ENCODE assay signal across 8 cellular contexts in the genomic region with DNA sequence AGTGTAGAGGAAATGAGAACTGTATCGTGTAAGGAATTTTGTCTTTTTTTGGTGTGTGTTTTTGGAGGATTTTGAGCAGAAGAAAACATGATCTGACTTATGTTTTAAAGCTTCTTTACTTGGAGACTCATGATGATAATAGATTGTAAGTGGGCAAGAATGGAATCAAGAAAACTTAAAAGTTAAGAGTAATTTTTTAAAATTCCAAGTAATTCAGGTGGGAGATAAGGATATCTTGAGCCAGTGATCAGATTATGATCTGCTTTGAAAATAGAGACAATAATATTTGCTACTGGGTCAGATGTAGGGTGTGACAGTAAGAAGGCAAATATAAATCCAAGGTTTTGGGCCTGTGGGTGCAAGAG. TPM values are rescaled to one million over a fixed set of nuclear protein-coding genes. Genes with fewer than 3 reads are reported as not detected.
DNase-seq lines count a peak whose midpoint lies in the region; ATAC-seq and TF ChIP-seq lines count a peak whose summit lies in the region.

No MANE protein-coding gene starts in this region.

- ATAC-seq in naive thymus-derived CD4-positive, alpha-beta T cell, result no peak
- ATAC-seq in HG02870 (IDR thresholded peaks at IDR 0.05; ENCODE audit: unreplicated experiment), result no peak
- ATAC-seq in omental fat pad (ENCODE audit: low FRiP score), result no peak

- H3K27ac ChIP-seq in ACC112 (ENCODE audit: low read depth, low read length), result peak overlapping the region; percentile 32
- H3K27ac ChIP-seq in naive thymus-derived CD4-positive, alpha-beta T cell (ENCODE audit: low read depth, low read length), result peak overlapping the region; percentile 91

- H3K36me3 ChIP-seq in ACC112 (ENCODE audit: insufficient read depth, low read length), result 0 out of 2 replicates have a peak, but pooled peaks cover 3% of the 10 kb centered on the region
- H3K36me3 ChIP-seq in endocrine pancreas (ENCODE audit: control insufficient read depth, insufficient read depth, low read length), result peaks cover 2% of the 10 kb centered on the region
- H3K36me3 ChIP-seq in naive thymus-derived CD4-positive, alpha-beta T cell (ENCODE audit: control insufficient read depth in 2 of 3, insufficient read depth in 3 of 3, low read length in 3 of 3), result peaks cover 0 to 15% (median 1%) of the 10 kb centered on the region in 3 experiments

- H3K4me3 ChIP-seq in ACC112 (ENCODE audit: low read depth, low read length) (peak overlapping the region; percentile 85), LNCaP clone FGC (ENCODE audit: low read depth, low read length) (peak overlapping the region; percentile 84), endocrine pancreas (ENCODE audit: control insufficient read depth, insufficient read depth, low read length) (peak overlapping the region; percentile 96)
- peak overlapping the region; percentile 96 for H3K4me3 ChIP-seq in naive thymus-derived CD4-positive, alpha-beta T cell (ENCODE audit: low read length)

- peaks cover 0 to 25% (median 20%) of the 10 kb centered on the region in 5 donors for H3K36me3 Mint-ChIP-seq in naive thymus-derived CD4-positive, alpha-beta T cell

- TF ChIP-seq CTCF in LNCaP clone FGC (IDR thresholded peaks at IDR 0.05; ENCODE audit: control insufficient read depth, extremely low read depth, insufficient read depth) (no peak), omental fat pad (IDR thresholded peaks at IDR 0.05) (no peak)

- H3K9me3 ChIP-seq in endocrine pancreas (ENCODE audit: control insufficient read depth, low read length), result no peaks in the 10 kb centered on the region
- no peaks in the 10 kb centered on the region for H3K9me3 ChIP-seq in naive thymus-derived CD4-positive, alpha-beta T cell (ENCODE audit: control insufficient read depth in 2 of 3, low read length in 3 of 3)

- no peak for DNase-seq in LNCaP clone FGC (ENCODE audit: low read depth)
- DNase-seq in naive thymus-derived CD4-positive, alpha-beta T cell, result no peak
- no peak for DNase-seq in NCI-H748 (lab: John Stamatoyannopoulos, UW; ENCODE audit: unreplicated experiment)
- no peak for DNase-seq in NCI-H69 (lab: John Stamatoyannopoulos, UW)
- no peak for DNase-seq in omental fat pad (ENCODE audit: low spot score)

- peak overlapping the region; percentile 86 for H2AFZ ChIP-seq in ACC112 (ENCODE audit: low read length, unreplicated experiment)

- H3K27me3 Mint-ChIP-seq in naive thymus-derived CD4-positive, alpha-beta T cell, result peaks cover 0 to 7% (median 0%) of the 10 kb centered on the region in 5 donors

- CTCF ChIA-PET in naive thymus-derived CD4-positive, alpha-beta T cell (lab: Charles Lee), result interaction anchor here (0.6 to 1.8 kb wide), 9 partner anchors 14 to 572 kb away, joined by 3 to 10 read pairs (median 3); partner anchors contain the start of genes ZKSCAN4 and ZSCAN12

- H3K4me1 Mint-ChIP-seq in naive thymus-derived CD4-positive, alpha-beta T cell, result peaks cover 6 to 39% (median 24%) of the 10 kb centered on the region in 7 donors

- no peaks in the 10 kb centered on the region for H3K9me3 Mint-ChIP-seq in naive thymus-derived CD4-positive, alpha-beta T cell

- POLR2A ChIA-PET in naive thymus-derived CD4-positive, alpha-beta T cell (lab: Charles Lee), result interaction anchor here (0.6 to 4.0 kb wide), 21 partner anchors 8 to 650 kb away, joined by 3 to 86 read pairs (median 5); partner anchors contain the start of genes ZKSCAN3, ZKSCAN4, ZKSCAN8 and ZSCAN16

- H3K27me3 ChIP-seq in ACC112 (ENCODE audit: insufficient read depth, low read length) (no peaks in the 10 kb centered on the region), endocrine pancreas (ENCODE audit: control insufficient read depth, insufficient read depth, low read length) (no peaks in the 10 kb centered on the region)
- H3K27me3 ChIP-seq in naive thymus-derived CD4-positive, alpha-beta T cell (ENCODE audit: control insufficient read depth in 2 of 2, insufficient read depth in 2 of 2, low read length in 2 of 2), result no peaks in the 10 kb centered on the region

- peaks cover 18% of the 10 kb centered on the region for H3K4me1 ChIP-seq in ACC112 (ENCODE audit: control insufficient read depth, insufficient read depth, low read length, unreplicated experiment)
- peaks cover 8% of the 10 kb centered on the region for H3K4me1 ChIP-seq in endocrine pancreas (ENCODE audit: control insufficient read depth, insufficient read depth, low read length)
- H3K4me1 ChIP-seq in naive thymus-derived CD4-positive, alpha-beta T cell (ENCODE audit: control insufficient read depth in 2 of 2, insufficient read depth in 2 of 2, low read length in 2 of 2), result peaks cover 0 to 24% of the 10 kb centered on the region in 2 donors

- H3K4me3 Mint-ChIP-seq in naive thymus-derived CD4-positive, alpha-beta T cell, result no peak overlapping the region

- peaks cover 25% of the 10 kb centered on the region for H3K79me2 ChIP-seq in ACC112 (ENCODE audit: control insufficient read depth, insufficient read depth, low read length, unreplicated experiment)

- H3K9ac ChIP-seq in endocrine pancreas (ENCODE audit: control insufficient read depth, insufficient read depth, low read length), result peak overlapping the region; percentile 62

- intact Hi-C loops in naive thymus-derived CD4-positive, alpha-beta T cell (cut with micrococcal nuclease), result loop anchor here (1.0 to 5.0 kb wide), 16 partner anchors 14 to 788 kb away; partner anchors contain the start of genes ZKSCAN3 (in 2 of the 2), ZKSCAN4 (in 2 of the 2), ZSCAN12 (in 2 of the 2) and PGBD1 (in 1 of the 2)

- H3K27ac Mint-ChIP-seq in naive thymus-derived CD4-positive, alpha-beta T cell, result no peak overlapping the region

RNA-seq across cellular contexts. Expression of gene ZSCAN26, which starts 0.7 kb away (rescaled TPM):
- 10 to 100 TPM in 4 of 5 experiments, 1 to 10 TPM in 1; 8.0 to 27.8 (median 12.5) TPM for total RNA-seq in naive thymus-derived CD4-positive, alpha-beta T cell
- polyA plus RNA-seq in naive thymus-derived CD4-positive, alpha-beta T cell, result 10 to 100 TPM; 15.5 to 19.1 TPM
- total RNA-seq in omental fat pad, result 10 to 100 TPM; 11.4 to 19.5 (median 14.8) TPM

RNA-seq across cellular contexts. Expression of gene NKAPL, which starts 8.6 kb away (rescaled TPM):
- under 1 TPM in 4 of 5 experiments, not detected in 1; 0.12 to 0.30 (median 0.25) TPM for total RNA-seq in naive thymus-derived CD4-positive, alpha-beta T cell
- under 1 TPM; 0.12 to 0.21 TPM for polyA plus RNA-seq in naive thymus-derived CD4-positive, alpha-beta T cell
- 1 to 10 TPM; 1.3 to 4.4 (median 2.4) TPM for total RNA-seq in omental fat pad

RNA-seq across cellular contexts. Expression of gene PGBD1, which starts 13.7 kb away (rescaled TPM):
- 1 to 10 TPM; 1.1 to 1.7 (median 1.2) TPM for total RNA-seq in naive thymus-derived CD4-positive, alpha-beta T cell
- polyA plus RNA-seq in naive thymus-derived CD4-positive, alpha-beta T cell, result under 1 TPM; 0.60 to 0.89 TPM
- total RNA-seq in omental fat pad, result 1 to 10 TPM; 3.0 to 5.4 (median 4.4) TPM

RNA-seq across cellular contexts. Expression of gene ZKSCAN4, which starts 15.6 kb away (rescaled TPM):
- total RNA-seq in naive thymus-derived CD4-positive, alpha-beta T cell, result 10 to 100 TPM in 2 of 5 experiments, 1 to 10 TPM in 3; 2.8 to 11.8 (median 8.7) TPM
- 1 to 10 TPM; 6.6 to 8.2 TPM for polyA plus RNA-seq in naive thymus-derived CD4-positive, alpha-beta T cell
- total RNA-seq in omental fat pad, result 1 to 10 TPM; 1.3 to 6.0 (median 3.2) TPM

RNA-seq across cellular contexts. Expression of gene ZSCAN9, which starts 42.6 kb away (rescaled TPM):
- total RNA-seq in naive thymus-derived CD4-positive, alpha-beta T cell, result 1 to 10 TPM in 2 of 5 experiments, under 1 TPM in 3; 0.59 to 5.2 (median 0.84) TPM
- polyA plus RNA-seq in naive thymus-derived CD4-positive, alpha-beta T cell, result 1 to 10 TPM in 1 of 2 donors, not detected in 1; 1.6 TPM
- 10 to 100 TPM in 3 of 4 donors, 1 to 10 TPM in 1; 6.3 to 16.6 (median 12.2) TPM for total RNA-seq in omental fat pad
